1 cellular context compared by ENCODE assay signal in genomic region chr1:244256086-244256485, GRCh38.
TF ChIP-seq lines count a peak whose summit lies in the region.

No MANE protein-coding gene starts in this region.

TF ChIP-seq in H1, 55 proteins besides CTCF, POLR2A, EP300 and RAD21 (continued from another document):
- TF ChIP-seq, protein P1, sequence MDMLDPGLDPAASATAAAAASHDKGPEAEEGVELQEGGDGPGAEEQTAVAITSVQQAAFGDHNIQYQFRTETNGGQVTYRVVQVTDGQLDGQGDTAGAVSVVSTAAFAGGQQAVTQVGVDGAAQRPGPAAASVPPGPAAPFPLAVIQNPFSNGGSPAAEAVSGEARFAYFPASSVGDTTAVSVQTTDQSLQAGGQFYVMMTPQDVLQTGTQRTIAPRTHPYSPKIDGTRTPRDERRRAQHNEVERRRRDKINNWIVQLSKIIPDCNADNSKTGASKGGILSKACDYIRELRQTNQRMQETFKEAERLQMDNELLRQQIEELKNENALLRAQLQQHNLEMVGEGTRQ (IDR thresholded peaks at IDR 0.05; ENCODE audit: low read length), result no peak
- TF ChIP-seq CHD2 (IDR thresholded peaks at IDR 0.05; ENCODE audit: low read length), result no peak
